Comparison of ENCODE assay signal across 8 cellular contexts in the genomic region with DNA sequence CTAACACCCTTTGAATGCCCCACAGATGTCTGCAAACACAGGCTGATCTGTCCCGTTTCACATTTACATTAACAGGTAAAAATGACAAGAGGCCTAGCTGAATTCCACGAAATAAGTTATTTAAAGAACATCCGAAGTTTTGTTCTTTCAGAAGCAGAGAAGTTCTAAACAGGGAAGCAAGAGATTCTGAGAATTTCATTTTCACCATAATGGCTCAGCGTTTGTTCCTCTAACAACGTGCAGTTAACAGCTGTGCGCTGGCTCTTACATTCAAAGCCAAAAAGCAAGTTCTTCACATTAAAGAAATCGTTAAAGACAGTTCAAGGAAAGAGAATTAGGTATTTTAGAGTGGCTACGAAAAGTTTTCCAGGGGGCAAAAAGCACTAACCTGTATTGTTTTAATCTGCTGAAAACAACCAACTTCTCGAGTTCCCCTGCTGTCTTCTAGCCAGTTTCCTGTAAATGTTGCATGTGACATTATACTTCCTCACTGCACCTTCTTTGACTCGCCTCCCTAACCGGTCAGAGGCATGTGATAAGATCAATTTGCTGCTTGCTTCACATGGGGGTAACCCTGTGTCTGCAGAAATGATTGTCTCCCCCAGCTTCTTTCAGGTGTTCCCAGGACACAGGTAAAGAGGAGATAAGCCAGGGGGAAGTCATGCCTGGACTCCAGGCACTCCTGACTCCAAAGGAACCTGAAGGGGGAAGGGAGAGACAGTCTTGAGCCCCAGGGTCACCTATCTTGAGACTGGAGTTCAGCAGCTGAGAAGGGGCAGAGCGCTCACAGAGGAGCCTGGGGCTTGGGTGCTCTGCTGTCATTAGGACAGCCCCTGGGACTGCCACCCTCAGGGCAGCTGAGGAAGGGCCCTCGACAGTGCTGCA. TPM values are rescaled to one million over a fixed set of nuclear protein-coding genes. Genes with fewer than 3 reads are reported as not detected.
DNase-seq lines count a peak whose midpoint lies in the region; ATAC-seq and TF ChIP-seq lines count a peak whose summit lies in the region.

No MANE protein-coding gene starts in this region.

- H3K9me3 Mint-ChIP-seq in activated naive CD8-positive, alpha-beta T cell treated with anti-CD3 and anti-CD28 coated beads, Interleukin-2, amount 50 U/mL, for 24 hours: no peaks in the 10 kb centered on the region

- peak overlapping the region; percentile 88 for H3K4me3 Mint-ChIP-seq in activated naive CD8-positive, alpha-beta T cell treated with anti-CD3 and anti-CD28 coated beads, Interleukin-2, amount 50 U/mL, for 24 hours

- H3K4me1 ChIP-seq in mononuclear cell (ENCODE audit: insufficient read depth, low read length) (peaks cover 48% of the 10 kb centered on the region), upper lobe of left lung (peaks cover 0 to 16% (median 13%) of the 10 kb centered on the region in 4 donors), BE2C (no peaks in the 10 kb centered on the region; the same call in 1 of the 2 replicates)

- H3K27me3 ChIP-seq in mononuclear cell (ENCODE audit: insufficient read depth, low read length) (no peaks in the 10 kb centered on the region), upper lobe of left lung (no peaks in the 10 kb centered on the region), BE2C (no peaks in the 10 kb centered on the region)

- H3K27ac Mint-ChIP-seq in activated naive CD8-positive, alpha-beta T cell treated with anti-CD3 and anti-CD28 coated beads, Interleukin-2, amount 50 U/mL, for 24 hours: peak overlapping the region; percentile 94

- peak overlapping the region; percentile 67 for H3K4me3 ChIP-seq in mononuclear cell (ENCODE audit: low read length)
- peak overlapping the region in 3 of 4 donors; percentile 22 to 45 (median 36) for H3K4me3 ChIP-seq in upper lobe of left lung
- no peak overlapping the region for H3K4me3 ChIP-seq in BE2C (ENCODE audit: low read depth, low read length)

- TF ChIP-seq EP300 in upper lobe of left lung (IDR thresholded peaks at IDR 0.05): no peak

- peak in 2 of 4 donors; percentile 11 to 65 for TF ChIP-seq POLR2A in upper lobe of left lung (IDR thresholded peaks at IDR 0.05)

- peak overlapping the region; percentile 81 to 83 (median 82) for H3K27ac ChIP-seq in upper lobe of left lung

- 30 to 49% methylated on average over 13 of the region's 13 CpGs for WGBS in upper lobe of left lung, 2 donors

- H3K9me3 ChIP-seq in mononuclear cell (ENCODE audit: low read depth, low read length) (no peaks in the 10 kb centered on the region), upper lobe of left lung (no peaks in the 10 kb centered on the region), BE2C (no peaks in the 10 kb centered on the region)

- peak; percentile 49 for ATAC-seq in GM18858 (IDR thresholded peaks at IDR 0.05; ENCODE audit: unreplicated experiment)
- peak; percentile 72 for ATAC-seq in HG02938 (IDR thresholded peaks at IDR 0.05; ENCODE audit: unreplicated experiment)
- peak; percentile 91 for ATAC-seq in activated naive CD8-positive, alpha-beta T cell treated with anti-CD3 and anti-CD28 coated beads, Interleukin-2, amount 50 U/mL, for 24 hours
- peak; percentile 78 to 83 for ATAC-seq in upper lobe of left lung (ENCODE audit: low FRiP score in 2 of 2)

- peaks cover 45% of the 10 kb centered on the region for H3K36me3 Mint-ChIP-seq in activated naive CD8-positive, alpha-beta T cell treated with anti-CD3 and anti-CD28 coated beads, Interleukin-2, amount 50 U/mL, for 24 hours (ENCODE audit: low read depth)

- H3K27me3 Mint-ChIP-seq in activated naive CD8-positive, alpha-beta T cell treated with anti-CD3 and anti-CD28 coated beads, Interleukin-2, amount 50 U/mL, for 24 hours: no peaks in the 10 kb centered on the region

- no peaks in the 10 kb centered on the region for H3K36me3 ChIP-seq in upper lobe of left lung
- no peaks in the 10 kb centered on the region for H3K36me3 ChIP-seq in BE2C

- peak; percentile 44 for DNase-seq in SIG-M5 (lab: John Stamatoyannopoulos, UW)
- peak; percentile 64 for DNase-seq in activated naive CD8-positive, alpha-beta T cell treated with anti-CD3 and anti-CD28 coated beads, Interleukin-2, amount 50 U/mL, for 24 hours
- DNase-seq in upper lobe of left lung: peak in 1 of 2 donors; percentile 34
- DNase-seq in BE2C: no peak
- no peak for DNase-seq in ureter (ENCODE audit: low spot score)

- peaks cover 69% of the 10 kb centered on the region for H3K4me1 Mint-ChIP-seq in activated naive CD8-positive, alpha-beta T cell treated with anti-CD3 and anti-CD28 coated beads, Interleukin-2, amount 50 U/mL, for 24 hours

- no peak for TF ChIP-seq CTCF in upper lobe of left lung (IDR thresholded peaks at IDR 0.05)
- TF ChIP-seq CTCF in BE2C (IDR thresholded peaks at IDR 0.05; ENCODE audit: low read depth, low read length): no peak

RNA-seq across cellular contexts. Expression of a gene that starts 36.8 kb away (rescaled TPM):
- total RNA-seq in mononuclear cell: 126 TPM
- total RNA-seq in upper lobe of left lung: 10 to 100 TPM; 25.1 to 79.0 (median 48.9) TPM
- 7.4 TPM for polyA plus RNA-seq in BE2C (2012; ENCODE audit: insufficient read depth, insufficient read length, low read depth)
- 35.7 TPM for total RNA-seq in ureter

Comparison
In these comparisons a context has a peak if more than half of its experiments do, and no peak if none do; other contexts are left out.
1. DNase-seq: peak in SIG-M5 (single experiment) and activated naive CD8-positive, alpha-beta T cell treated with anti-CD3 and anti-CD28 coated beads, Interleukin-2, amount 50 U/mL, for 24 hours (single experiment); none in BE2C (single experiment) and ureter (single experiment).
2. Peak in every context shown above with its lines, with median percentiles within 50 percentile points of each other: ATAC-seq.